In genomic region chr6:53761036-53761435, GRCh38 we compare ENCODE assay signal across 15 cellular contexts.
"Had no signal": no experiment of that assay in that cellular context is flagged by ENCODE, and none has a peak within 500 bp of the region (broad histone marks: within the 10 kb centered on the region; RNA-seq: fewer than 3 reads in every experiment).

No MANE protein-coding gene starts in this region.

- H3K27ac ChIP-seq: brain microvascular endothelial cell, right atrium auricular region, vagina had no signal

- H3K4me1 ChIP-seq: right atrium auricular region, vagina had no signal

- DNase-seq: activated CD4-positive, alpha-beta memory T cell treated with anti-CD3 and anti-CD28 coated beads for 36 hours; activated CD4-positive, alpha-beta T cell treated with anti-CD3 and anti-CD28 coated beads for 36 hours; activated CD8-positive, alpha-beta memory T cell treated with anti-CD3 and anti-CD28 coated beads, Interleukin-2, amount 10 ng/mL, durations not matched to agents 7 days and 5 days; activated naive CD8-positive, alpha-beta T cell treated with anti-CD3 and anti-CD28 coated beads for 36 hours; amygdala; brain microvascular endothelial cell; cortex of kidney; erythroblast; foreskin melanocyte; head of caudate nucleus; trophoblast cell had no signal

- H3K4me3 ChIP-seq: right atrium auricular region, vagina had no signal

- ATAC-seq: activated CD4-positive, alpha-beta T cell treated with anti-CD3 and anti-CD28 coated beads for 36 hours; activated CD8-positive, alpha-beta memory T cell treated with anti-CD3 and anti-CD28 coated beads, Interleukin-2, amount 10 ng/mL, durations not matched to agents 7 days and 5 days; WTC11 had no signal

- H3K27me3 ChIP-seq: brain microvascular endothelial cell, right atrium auricular region, vagina had no signal

- FAIRE-seq: endometrium had no signal

- H3K36me3 ChIP-seq: brain microvascular endothelial cell, right atrium auricular region, vagina had no signal

- H3K9me3 ChIP-seq: right atrium auricular region, vagina had no signal
